Comparison of ENCODE assay signal across 2 cellular contexts in the genomic region with DNA sequence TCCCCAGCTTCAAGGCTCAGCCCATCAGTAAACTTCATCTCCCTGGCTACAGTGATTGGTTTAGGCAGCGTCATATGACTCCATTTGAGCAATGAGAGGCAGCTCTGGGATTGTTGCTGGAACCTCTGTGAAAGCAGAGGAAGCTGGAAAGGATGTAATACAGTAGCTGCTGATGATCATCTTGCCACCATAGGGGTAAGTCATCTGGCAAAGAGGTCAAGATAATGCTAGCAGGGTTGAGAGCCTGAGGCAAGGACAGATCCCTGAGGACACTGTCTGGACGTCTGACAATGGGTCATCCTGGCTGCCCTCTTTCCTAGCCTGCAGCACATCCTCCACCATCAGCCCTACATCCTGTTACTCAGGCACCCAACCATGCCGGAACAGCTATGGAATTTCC.
A peak's percentile ranks its signal among the peaks of the same experiment; 100 is the strongest.
TF ChIP-seq lines count a peak whose summit lies in the region.

No MANE protein-coding gene starts in this region.

TF ChIP-seq in IMR-90, 13 proteins besides CTCF, POLR2A, EP300 and RAD21:
- TF ChIP-seq MAZ (IDR thresholded peaks at IDR 0.05; ENCODE audit: borderline replicate concordance, low read depth, low read length) (no peak), NFE2L2 (IDR thresholded peaks at IDR 0.05; ENCODE audit: low read depth, low read length) (no peak), RFX5 (IDR thresholded peaks at IDR 0.05; ENCODE audit: low read depth, low read length) (no peak), MAFK (IDR thresholded peaks at IDR 0.05; ENCODE audit: low read depth, low read length) (no peak)
- TF ChIP-seq, protein P1, sequence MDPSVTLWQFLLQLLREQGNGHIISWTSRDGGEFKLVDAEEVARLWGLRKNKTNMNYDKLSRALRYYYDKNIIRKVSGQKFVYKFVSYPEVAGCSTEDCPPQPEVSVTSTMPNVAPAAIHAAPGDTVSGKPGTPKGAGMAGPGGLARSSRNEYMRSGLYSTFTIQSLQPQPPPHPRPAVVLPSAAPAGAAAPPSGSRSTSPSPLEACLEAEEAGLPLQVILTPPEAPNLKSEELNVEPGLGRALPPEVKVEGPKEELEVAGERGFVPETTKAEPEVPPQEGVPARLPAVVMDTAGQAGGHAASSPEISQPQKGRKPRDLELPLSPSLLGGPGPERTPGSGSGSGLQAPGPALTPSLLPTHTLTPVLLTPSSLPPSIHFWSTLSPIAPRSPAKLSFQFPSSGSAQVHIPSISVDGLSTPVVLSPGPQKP (IDR thresholded peaks at IDR 0.05; ENCODE audit: borderline replicate concordance, low read depth, low read length): no peak
- TF ChIP-seq, protein P2, sequence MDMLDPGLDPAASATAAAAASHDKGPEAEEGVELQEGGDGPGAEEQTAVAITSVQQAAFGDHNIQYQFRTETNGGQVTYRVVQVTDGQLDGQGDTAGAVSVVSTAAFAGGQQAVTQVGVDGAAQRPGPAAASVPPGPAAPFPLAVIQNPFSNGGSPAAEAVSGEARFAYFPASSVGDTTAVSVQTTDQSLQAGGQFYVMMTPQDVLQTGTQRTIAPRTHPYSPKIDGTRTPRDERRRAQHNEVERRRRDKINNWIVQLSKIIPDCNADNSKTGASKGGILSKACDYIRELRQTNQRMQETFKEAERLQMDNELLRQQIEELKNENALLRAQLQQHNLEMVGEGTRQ (IDR thresholded peaks at IDR 0.05; ENCODE audit: low read depth, low read length): peak; percentile 75
TF ChIP-seq in IMR-90: peak in this region for 1.

TF ChIP-seq in K562, 482 proteins besides CTCF, POLR2A, EP300 and RAD21:
- no peak for TF ChIP-seq PCBP1 (IDR thresholded peaks at IDR 0.05; ENCODE audit: low read depth, low read length, poor library complexity, severe bottlenecking)
- no peak for TF ChIP-seq EHMT2 (IDR thresholded peaks at IDR 0.05)
- TF ChIP-seq, protein P2 (CRISPR knock-in tag; IDR thresholded peaks at IDR 0.05): 0 out of 2 replicates have a peak, but pooled peaks have one; percentile 29
- TF ChIP-seq NFYB (IDR thresholded peaks at IDR 0.05; ENCODE audit: extremely low read depth, insufficient read length): peak; percentile 16
- TF ChIP-seq, protein P3, sequence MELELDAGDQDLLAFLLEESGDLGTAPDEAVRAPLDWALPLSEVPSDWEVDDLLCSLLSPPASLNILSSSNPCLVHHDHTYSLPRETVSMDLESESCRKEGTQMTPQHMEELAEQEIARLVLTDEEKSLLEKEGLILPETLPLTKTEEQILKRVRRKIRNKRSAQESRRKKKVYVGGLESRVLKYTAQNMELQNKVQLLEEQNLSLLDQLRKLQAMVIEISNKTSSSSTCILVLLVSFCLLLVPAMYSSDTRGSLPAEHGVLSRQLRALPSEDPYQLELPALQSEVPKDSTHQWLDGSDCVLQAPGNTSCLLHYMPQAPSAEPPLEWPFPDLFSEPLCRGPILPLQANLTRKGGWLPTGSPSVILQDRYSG (tag; conservative IDR thresholded peaks at IDR 0.05; ENCODE audit: low read depth): no peak
- TF ChIP-seq ZC3H11A (IDR thresholded peaks at IDR 0.05; ENCODE audit: low read depth, low read length): no peak
- TF ChIP-seq, protein P4, sequence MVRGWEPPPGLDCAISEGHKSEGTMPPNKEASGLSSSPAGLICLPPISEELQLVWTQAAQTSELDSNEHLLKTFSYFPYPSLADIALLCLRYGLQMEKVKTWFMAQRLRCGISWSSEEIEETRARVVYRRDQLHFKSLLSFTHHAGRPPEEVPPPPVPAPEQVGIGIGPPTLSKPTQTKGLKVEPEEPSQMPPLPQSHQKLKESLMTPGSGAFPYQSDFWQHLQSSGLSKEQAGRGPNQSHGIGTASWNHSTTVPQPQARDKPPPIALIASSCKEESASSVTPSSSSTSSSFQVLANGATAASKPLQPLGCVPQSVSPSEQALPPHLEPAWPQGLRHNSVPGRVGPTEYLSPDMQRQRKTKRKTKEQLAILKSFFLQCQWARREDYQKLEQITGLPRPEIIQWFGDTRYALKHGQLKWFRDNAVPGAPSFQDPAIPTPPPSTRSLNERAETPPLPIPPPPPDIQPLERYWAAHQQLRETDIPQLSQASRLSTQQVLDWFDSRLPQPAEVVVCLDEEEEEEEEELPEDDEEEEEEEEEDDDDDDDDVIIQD (CRISPR knock-in tag; IDR thresholded peaks at IDR 0.05): no peak
- TF ChIP-seq, protein P5, sequence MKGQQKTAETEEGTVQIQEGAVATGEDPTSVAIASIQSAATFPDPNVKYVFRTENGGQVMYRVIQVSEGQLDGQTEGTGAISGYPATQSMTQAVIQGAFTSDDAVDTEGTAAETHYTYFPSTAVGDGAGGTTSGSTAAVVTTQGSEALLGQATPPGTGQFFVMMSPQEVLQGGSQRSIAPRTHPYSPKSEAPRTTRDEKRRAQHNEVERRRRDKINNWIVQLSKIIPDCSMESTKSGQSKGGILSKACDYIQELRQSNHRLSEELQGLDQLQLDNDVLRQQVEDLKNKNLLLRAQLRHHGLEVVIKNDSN (CRISPR knock-in tag; IDR thresholded peaks at IDR 0.05): peak; percentile 55
